8 cellular contexts compared by ENCODE assay signal in genomic region chr2:132448771-132449170, GRCh38. TPM values are rescaled to one million over a fixed set of nuclear protein-coding genes. Genes with fewer than 3 reads are reported as not detected.
DNase-seq lines count a peak whose midpoint lies in the region; ATAC-seq and TF ChIP-seq lines count a peak whose summit lies in the region.

No MANE protein-coding gene starts in this region.

- H3K27ac ChIP-seq in psoas muscle, result no peak overlapping the region

- no peak for ATAC-seq in psoas muscle
- ATAC-seq in GM18868 (IDR thresholded peaks at IDR 0.05; ENCODE audit: unreplicated experiment), result no peak
- no peak for ATAC-seq in GM21737 (IDR thresholded peaks at IDR 0.05; ENCODE audit: unreplicated experiment)
- ATAC-seq in HG02610 (IDR thresholded peaks at IDR 0.05; ENCODE audit: unreplicated experiment), result no peak

- no peaks in the 10 kb centered on the region for H3K36me3 ChIP-seq in psoas muscle (ENCODE audit: insufficient read depth in 1 of 2, low read depth in 1 of 2)

- peak; percentile 22 for DNase-seq in NCI-H526 treated with DMSO at 0.1 percent for 48 hours (lab: John Stamatoyannopoulos, UW)
- DNase-seq in fibroblast of gingiva (ENCODE audit: low read depth), result peak; percentile 40
- no peak for DNase-seq in psoas muscle
- no peak for DNase-seq in 8988T

- TF ChIP-seq CTCF in GM12875 (IDR thresholded peaks at IDR 0.05; ENCODE audit: borderline replicate concordance, insufficient read depth, low read depth, low read length) (0 out of 2 replicates have a peak, but pooled peaks have one; percentile 23), psoas muscle (IDR thresholded peaks at IDR 0.05) (peak; percentile 51)

- peaks cover 0 to 2% (median 0%) of the 10 kb centered on the region in 3 donors for H3K27me3 ChIP-seq in psoas muscle (ENCODE audit: insufficient read depth in 3 of 3, low read length in 2 of 3)

- intact Hi-C loops in psoas muscle (cut with DNase I), result no loop called here

- 63 to 76% (median 66%) methylated on average over 4 of the region's 4 CpGs for WGBS in psoas muscle, 3 donors

- peaks cover 5% of the 10 kb centered on the region for H3K9me3 ChIP-seq in psoas muscle

- H3K4me3 ChIP-seq in GM12875 (ENCODE audit: low read depth, low read length) (no peak overlapping the region), psoas muscle (no peak overlapping the region)

- H3K4me1 ChIP-seq in psoas muscle, result no peaks in the 10 kb centered on the region

RNA-seq across cellular contexts. Expression of gene GPR39, which starts 32.2 kb away (rescaled TPM):
- not detected for total RNA-seq in psoas muscle
- polyA plus RNA-seq in psoas muscle, result under 1 TPM in 2 of 3 donors, not detected in 1; 0.05 to 0.08 TPM

Comparison
In these comparisons a context has a peak if more than half of its experiments do, and no peak if none do; other contexts are left out.
1. DNase-seq: peak in NCI-H526 treated with DMSO at 0.1 percent for 48 hours (single experiment) and fibroblast of gingiva (single experiment); none in psoas muscle (0 of 2) and 8988T (single experiment).